In genomic region chr16:87780385-87780989, GRCh38 we compare ENCODE assay signal across 8 cellular contexts. TPM values are rescaled to one million over a fixed set of nuclear protein-coding genes. Genes with fewer than 3 reads are reported as not detected.
DNase-seq lines count a peak whose midpoint lies in the region; ATAC-seq, FAIRE-seq and TF ChIP-seq lines count a peak whose summit lies in the region.

No MANE protein-coding gene starts in this region.

- peak overlapping the region; percentile 99 for H3K27ac Mint-ChIP-seq in activated CD4-positive, alpha-beta T cell treated with anti-CD3 and anti-CD28 coated beads for 36 hours

- no TSS peak for BruUV-seq in endothelial cell of umbilical vein (replicated peaks; lab: Mats Ljungman, UMichigan)

- H3K79me2 ChIP-seq in endothelial cell of umbilical vein (ENCODE audit: control insufficient read depth, insufficient read depth, low read length): no peaks in the 10 kb centered on the region

- H3K9me1 ChIP-seq in endothelial cell of umbilical vein (replicated peaks; ENCODE audit: control insufficient read depth, extremely low read depth, insufficient read depth, low read length): no peaks in the 10 kb centered on the region

- H3K4me2 ChIP-seq in endothelial cell of umbilical vein (ENCODE audit: insufficient read depth, low read length): peak overlapping the region; percentile 28

- DNase-seq in MV-4-11 (lab: John Stamatoyannopoulos, UW) (peak; percentile 99), endothelial cell of umbilical vein (ENCODE audit: low read depth, low spot score) (peak; percentile 59), NCI-H128 (lab: John Stamatoyannopoulos, UW; ENCODE audit: unreplicated experiment) (no peak), WERI-Rb-1 (no peak)
- peak; percentile 83 for DNase-seq in activated CD4-positive, alpha-beta T cell treated with anti-CD3 and anti-CD28 coated beads for 36 hours
- DNase-seq in stimulated activated CD4-positive, alpha-beta T cell treated with anti-CD3 and anti-CD28 coated beads, Interleukin-4, amount 100 ng/mL, for 24 hours: peak; percentile 59
- DNase-seq in activated CD4-positive, CD25-positive, alpha-beta regulatory T cell (lab: John Stamatoyannopoulos, UW): no peak

- peak; percentile 95 for FAIRE-seq in endothelial cell of umbilical vein (lab: Jason Lieb, UNC)

- H3K36me3 Mint-ChIP-seq in activated CD4-positive, alpha-beta T cell treated with anti-CD3 and anti-CD28 coated beads for 36 hours (ENCODE audit: low read depth): peaks cover 3% of the 10 kb centered on the region

- ATAC-seq in activated CD4-positive, alpha-beta T cell treated with anti-CD3 and anti-CD28 coated beads for 36 hours: peak; percentile 19

- H3K36me3 ChIP-seq in endothelial cell of umbilical vein (ENCODE audit: control insufficient read depth in 2 of 2, extremely low read depth in 1 of 2, insufficient read depth in 2 of 2, low read length in 2 of 2): no peaks in the 10 kb centered on the region
- H3K36me3 ChIP-seq in WERI-Rb-1: no peaks in the 10 kb centered on the region

- H3K9me3 Mint-ChIP-seq in activated CD4-positive, alpha-beta T cell treated with anti-CD3 and anti-CD28 coated beads for 36 hours (ENCODE audit: low read depth): peaks cover 2% of the 10 kb centered on the region

- H3K27ac ChIP-seq in endothelial cell of umbilical vein (ENCODE audit: insufficient read depth, low read depth, low read length): peak overlapping the region; percentile 53
- H3K27ac ChIP-seq in WERI-Rb-1: no peak overlapping the region

- H3K9me3 ChIP-seq in endothelial cell of umbilical vein (replicated peaks; ENCODE audit: control insufficient read depth, insufficient read depth, low read length) (no peaks in the 10 kb centered on the region), WERI-Rb-1 (ENCODE audit: severe bottlenecking) (no peaks in the 10 kb centered on the region)

- H3K4me3 ChIP-seq in endothelial cell of umbilical vein (replicated peaks in 1 of 3; ENCODE audit: insufficient read depth in 1 of 3, low read depth in 1 of 3, low read length in 3 of 3): no peak overlapping the region
- no peak overlapping the region for H3K4me3 ChIP-seq in WERI-Rb-1 (ENCODE audit: low read depth, low read length)

- intact Hi-C loops in activated CD4-positive, alpha-beta T cell treated with anti-CD3 and anti-CD28 coated beads for 36 hours (cut with DNase I, micrococcal nuclease): loop anchor here in 1 of 2 experiments (5.0 kb wide), 1 partner anchor 42 kb away; no protein-coding TSS in a partner anchor
- intact Hi-C loops in endothelial cell of umbilical vein (cut with micrococcal nuclease): no loop called here

- H3K4me1 Mint-ChIP-seq in activated CD4-positive, alpha-beta T cell treated with anti-CD3 and anti-CD28 coated beads for 36 hours: peaks cover 54% of the 10 kb centered on the region

- no peak for TF ChIP-seq POLR2A in endothelial cell of umbilical vein (IDR thresholded peaks at IDR 0.05; ENCODE audit: low read depth, low read length)

- POLR2A ChIA-PET in activated CD4-positive, alpha-beta T cell treated with anti-CD3 and anti-CD28 coated beads for 36 hours (lab: Charles Lee): interaction anchor here (0.7 to 1.7 kb wide), 4 partner anchors 27 to 171 kb away, joined by 3 to 7 read pairs (median 6); partner anchors contain the start of genes BANP and SLC7A5
- POLR2A ChIA-PET in endothelial cell of umbilical vein (lab: Charles Lee): interaction anchor here (0.6 to 2.9 kb wide), 4 partner anchors 56 to 340 kb away, joined by 3 to 26 read pairs (median 8); partner anchors contain the start of gene SLC7A5

- TF ChIP-seq CTCF in GM12874 (IDR thresholded peaks at IDR 0.05; ENCODE audit: insufficient read depth, low read depth, low read length) (0 out of 2 replicates have a peak, but pooled peaks have one; percentile 7), endothelial cell of umbilical vein (IDR thresholded peaks at IDR 0.05; ENCODE audit: extremely low read depth in 1 of 2, insufficient read depth in 1 of 2, low read depth in 1 of 2, low read length in 2 of 2) (no peak), WERI-Rb-1 (IDR thresholded peaks at IDR 0.05; ENCODE audit: low read depth, low read length) (no peak)

- dilution Hi-C loops in endothelial cell of umbilical vein (cut with MboI; ENCODE audit: extremely low pct_ligation_motif_present, low sequenced_read_pairs): no loop called here

- CTCF ChIA-PET in activated CD4-positive, alpha-beta T cell treated with anti-CD3 and anti-CD28 coated beads for 36 hours (lab: Charles Lee): interaction anchor here (0.5 to 4.1 kb wide), 16 partner anchors 10 to 170 kb away, joined by 3 to 86 read pairs (median 5); partner anchors contain the start of genes BANP and SLC7A5
- CTCF ChIA-PET in endothelial cell of umbilical vein (lab: Charles Lee): interaction anchor here (0.6 to 6.8 kb wide), 17 partner anchors 9 to 129 kb away, joined by 3 to 470 read pairs (median 10); partner anchors contain the start of gene SLC7A5

- no peaks in the 10 kb centered on the region for H3K27me3 Mint-ChIP-seq in activated CD4-positive, alpha-beta T cell treated with anti-CD3 and anti-CD28 coated beads for 36 hours

- no peaks in the 10 kb centered on the region for H4K20me1 ChIP-seq in endothelial cell of umbilical vein (replicated peaks; ENCODE audit: control insufficient read depth, extremely low read depth, insufficient read depth, low read length)

- H3K9ac ChIP-seq in endothelial cell of umbilical vein (replicated peaks; ENCODE audit: extremely low read depth, insufficient read depth, low read length): no peak overlapping the region

- peak overlapping the region; percentile 54 for H3K4me3 Mint-ChIP-seq in activated CD4-positive, alpha-beta T cell treated with anti-CD3 and anti-CD28 coated beads for 36 hours

- peaks cover 22% of the 10 kb centered on the region for H3K4me1 ChIP-seq in endothelial cell of umbilical vein (ENCODE audit: control insufficient read depth, extremely low read depth, insufficient read depth, low read length)

- peak overlapping the region; percentile 75 for H2AFZ ChIP-seq in endothelial cell of umbilical vein (ENCODE audit: low read depth, low read length)

- H3K27me3 ChIP-seq in endothelial cell of umbilical vein (ENCODE audit: control insufficient read depth in 2 of 2, insufficient read depth in 2 of 2, low read length in 2 of 2): no peaks in the 10 kb centered on the region
- no peaks in the 10 kb centered on the region for H3K27me3 ChIP-seq in WERI-Rb-1 (ENCODE audit: insufficient read depth, low read depth, severe bottlenecking)

TF ChIP-seq in endothelial cell of umbilical vein, 7 proteins besides CTCF, POLR2A, EP300 and RAD21:
- no peak for TF ChIP-seq FOS (IDR thresholded peaks at IDR 0.05; ENCODE audit: borderline replicate concordance, insufficient read depth, low read length)
- TF ChIP-seq JUN (IDR thresholded peaks at IDR 0.05; ENCODE audit: borderline replicate concordance, insufficient read depth, insufficient read length, low read depth): no peak
- TF ChIP-seq POLR2AphosphoS5 (IDR thresholded peaks at IDR 0.05; ENCODE audit: insufficient read depth, low read depth, low read length): peak; percentile 55

RNA-seq across cellular contexts. Expression of gene KLHDC4, which starts 14.7 kb away (rescaled TPM):
- total RNA-seq in activated CD4-positive, alpha-beta T cell treated with anti-CD3 and anti-CD28 coated beads for 36 hours: 10 to 100 TPM; 67.0 to 77.3 TPM
- 46.2 and 46.7 TPM in 2 replicates for total RNA-seq in endothelial cell of umbilical vein
- polyA plus RNA-seq in endothelial cell of umbilical vein: 24.7 and 25.9 TPM in 2 replicates
- 21.3 and 24.8 TPM in 2 replicates for polyA plus RNA-seq in endothelial cell of umbilical vein (2011; cell fraction: cytosol; rRNA removed)
- 107 and 108 TPM in 2 replicates for polyA plus RNA-seq in endothelial cell of umbilical vein (2011; cell fraction: nucleus; rRNA removed)
- 27.8 and 31.8 TPM in 2 replicates for polyA plus RNA-seq in endothelial cell of umbilical vein (2012)
- polyA minus RNA-seq in endothelial cell of umbilical vein: 26.7 and 37.8 TPM in 2 replicates
- polyA minus RNA-seq in endothelial cell of umbilical vein (2011; cell fraction: cytosol; rRNA and poly(A)+ RNA removed): 21.0 TPM
- 46.8 and 65.8 TPM in 2 replicates for polyA minus RNA-seq in endothelial cell of umbilical vein (2011; cell fraction: nucleus; rRNA and poly(A)+ RNA removed)

Comparison
In these comparisons a context has a peak if more than half of its experiments do, and no peak if none do; other contexts are left out.
1. DNase-seq: peak in MV-4-11 (single experiment), activated CD4-positive, alpha-beta T cell treated with anti-CD3 and anti-CD28 coated beads for 36 hours (single experiment), endothelial cell of umbilical vein (single experiment) and stimulated activated CD4-positive, alpha-beta T cell treated with anti-CD3 and anti-CD28 coated beads, Interleukin-4, amount 100 ng/mL, for 24 hours (single experiment); none in NCI-H128 (single experiment), WERI-Rb-1 (single experiment) and activated CD4-positive, CD25-positive, alpha-beta regulatory T cell (0 of 4).